ENCODE assay signal across 25 cellular contexts in genomic region chr3:131725414-131725813, GRCh38.
DNase-seq lines count a peak whose midpoint lies in the region; ATAC-seq, FAIRE-seq and TF ChIP-seq lines count a peak whose summit lies in the region.
"Had no signal": no experiment of that assay in that cellular context is flagged by ENCODE, and none has a peak within 500 bp of the region (broad histone marks: within the 10 kb centered on the region; RNA-seq: fewer than 3 reads in every experiment).

No MANE protein-coding gene starts in this region.

- H3K36me3 ChIP-seq in HepG2 (replicated peaks in 1 of 2; ENCODE audit: control insufficient read depth in 1 of 2, insufficient read depth in 2 of 2, low read length in 2 of 2) (no peaks in the 10 kb centered on the region), right lobe of liver (no peaks in the 10 kb centered on the region), K562 (ENCODE audit: control insufficient read depth, insufficient read depth, low read length) (no peaks in the 10 kb centered on the region)
- H3K36me3 ChIP-seq: BE2C, BLaER1 had no signal

- no peaks in the 10 kb centered on the region for H3K9me3 ChIP-seq in HepG2 (ENCODE audit: low read length)
- H3K9me3 ChIP-seq in right lobe of liver, result no peaks in the 10 kb centered on the region
- no peaks in the 10 kb centered on the region for H3K9me3 ChIP-seq in K562 (replicated peaks; ENCODE audit: control insufficient read depth, insufficient read depth, low read depth, low read length)
- H3K9me3 ChIP-seq: BE2C, BLaER1 had no signal

- H3K9me3 Mint-ChIP-seq in activated CD8-positive, alpha-beta T cell treated with anti-CD3 and anti-CD28 coated beads for 36 hours, result no peaks in the 10 kb centered on the region
- H3K9me3 Mint-ChIP-seq: CD14-positive monocyte; CD4-positive, alpha-beta memory T cell had no signal

- H3K4me2 ChIP-seq in HepG2 (ENCODE audit: low read depth, low read length) (no peak overlapping the region), K562 (ENCODE audit: insufficient read depth, low read length) (no peak overlapping the region)
- H3K4me2 ChIP-seq: BLaER1 had no signal

- H3K4me1 ChIP-seq in HepG2 (ENCODE audit: insufficient read depth, low read length) (no peaks in the 10 kb centered on the region), right lobe of liver (no peaks in the 10 kb centered on the region), K562 (replicated peaks in 1 of 2; ENCODE audit: control insufficient read depth in 2 of 2, insufficient read depth in 2 of 2, low read length in 2 of 2) (no peaks in the 10 kb centered on the region)
- H3K4me1 ChIP-seq: BLaER1 had no signal

- H3K4me3 ChIP-seq in HepG2 (replicated peaks in 1 of 3; ENCODE audit: insufficient read depth in 1 of 3, low read depth in 2 of 3, low read length in 3 of 3), result no peak overlapping the region
- no peak overlapping the region for H3K4me3 ChIP-seq in right lobe of liver
- no peak overlapping the region for H3K4me3 ChIP-seq in K562
- H3K4me3 ChIP-seq: BLaER1, GM12878 had no signal

- no peaks in the 10 kb centered on the region for H3K4me1 Mint-ChIP-seq in activated CD8-positive, alpha-beta T cell treated with anti-CD3 and anti-CD28 coated beads for 36 hours (ENCODE audit: low read depth)
- H3K4me1 Mint-ChIP-seq: CD14-positive monocyte; CD4-positive, alpha-beta memory T cell; CD4-positive, CD25-positive, alpha-beta regulatory T cell; CD8-positive, alpha-beta memory T cell had no signal

- H3K27ac Mint-ChIP-seq in activated CD8-positive, alpha-beta T cell treated with anti-CD3 and anti-CD28 coated beads for 36 hours, result no peak overlapping the region
- H3K27ac Mint-ChIP-seq: CD14-positive monocyte; CD4-positive, alpha-beta memory T cell; CD4-positive, CD25-positive, alpha-beta regulatory T cell; CD8-positive, alpha-beta memory T cell had no signal

- TF ChIP-seq RAD21 in HepG2 (CRISPR knock-in tag; IDR thresholded peaks at IDR 0.05) (no peak), K562 (CRISPR knock-in tag; conservative IDR thresholded peaks at IDR 0.05 in 1 of 2, IDR thresholded peaks at IDR 0.05 in 1 of 2) (no peak)

- in situ Hi-C loops in HepG2 (cut with HindIII; ENCODE audit: extremely low pct_ligation_motif_present, low pct_unique_long_range_greater_than_20kb) (no loop called here), K562 (cut with MboI) (no loop called here)

- H3K79me2 ChIP-seq in HepG2 (ENCODE audit: insufficient read depth, low read length) (no peaks in the 10 kb centered on the region), K562 (ENCODE audit: control insufficient read depth, insufficient read depth, low read length) (no peaks in the 10 kb centered on the region)

- TF ChIP-seq EP300 in HepG2 (IDR thresholded peaks at IDR 0.05; ENCODE audit: low read depth in 2 of 2, low read length in 2 of 2) (no peak), HepG2 (CRISPR knock-in tag; IDR thresholded peaks at IDR 0.05; ENCODE audit: borderline replicate concordance) (no peak), K562 (IDR thresholded peaks at IDR 0.05; ENCODE audit: low read length) (no peak)

- H3K9ac ChIP-seq in HepG2 (ENCODE audit: insufficient read depth, low read depth, low read length) (no peak overlapping the region), K562 (ENCODE audit: insufficient read depth in 1 of 2, low read depth in 2 of 2, low read length in 2 of 2) (no peak overlapping the region)
- H3K9ac ChIP-seq: BLaER1 had no signal

- CTCF ChIA-PET in HepG2 (lab: Yijun Ruan, JAX; ENCODE audit: low intra/inter-chr PET ratio, low total read pairs) (no interaction called here), K562 (lab: Yijun Ruan, JAX; ENCODE audit: low intra/inter-chr PET ratio) (no interaction called here)
- CTCF ChIA-PET in activated CD8-positive, alpha-beta T cell treated with anti-CD3 and anti-CD28 coated beads for 36 hours (lab: Charles Lee), result no interaction called here

- TF ChIP-seq POLR2A in HepG2 (IDR thresholded peaks at IDR 0.05; ENCODE audit: insufficient read depth in 1 of 2, low read depth in 2 of 2, low read length in 2 of 2) (no peak), right lobe of liver (IDR thresholded peaks at IDR 0.05) (no peak), K562 (conservative IDR thresholded peaks at IDR 0.05) (no peak)

- BruUV-seq in HepG2 (replicated peaks; lab: Mats Ljungman, UMichigan) (no TSS peak), K562 (replicated peaks; lab: Mats Ljungman, UMichigan) (no TSS peak)

- no peak overlapping the region for H3K27ac ChIP-seq in HepG2 (ENCODE audit: extremely low read length, insufficient read depth, low read length)
- H3K27ac ChIP-seq in right lobe of liver, result no peak overlapping the region
- no peak overlapping the region for H3K27ac ChIP-seq in K562 (ENCODE audit: extremely low read depth, low read depth, low read length)
- H3K27ac ChIP-seq: 22Rv1, BLaER1 had no signal

- POLR2A ChIA-PET in HepG2 (lab: Yijun Ruan, JAX), result no interaction called here
- POLR2A ChIA-PET in K562 (lab: Yijun Ruan, JAX), result no interaction called here
- POLR2A ChIA-PET in activated CD8-positive, alpha-beta T cell treated with anti-CD3 and anti-CD28 coated beads for 36 hours (lab: Charles Lee), result no interaction called here

- peaks cover 6% of the 10 kb centered on the region for H3K27me3 Mint-ChIP-seq in activated CD8-positive, alpha-beta T cell treated with anti-CD3 and anti-CD28 coated beads for 36 hours

- no peaks in the 10 kb centered on the region for H3K9me1 ChIP-seq in K562 (ENCODE audit: control insufficient read depth, insufficient read depth, low read length)

- TF ChIP-seq CTCF in HepG2 (CRISPR knock-in tag; IDR thresholded peaks at IDR 0.05) (no peak), right lobe of liver (IDR thresholded peaks at IDR 0.05) (no peak), K562 (IDR thresholded peaks at IDR 0.05 in 2 of 3, conservative IDR thresholded peaks at IDR 0.05 in 1 of 3; ENCODE audit: insufficient read depth in 2 of 3, low read depth in 1 of 3, low read length in 3 of 3) (no peak)
- no peak for TF ChIP-seq CTCF in activated CD8-positive, alpha-beta T cell treated with anti-CD3 and anti-CD28 coated beads for 36 hours (IDR thresholded peaks at IDR 0.05)

- no peaks in the 10 kb centered on the region for H3K36me3 Mint-ChIP-seq in activated CD8-positive, alpha-beta T cell treated with anti-CD3 and anti-CD28 coated beads for 36 hours (ENCODE audit: low read depth)
- H3K36me3 Mint-ChIP-seq: CD14-positive monocyte; CD4-positive, alpha-beta memory T cell; CD4-positive, CD25-positive, alpha-beta regulatory T cell; CD8-positive, alpha-beta memory T cell had no signal

- FAIRE-seq in HepG2 (lab: Jason Lieb, UNC) (no peak), K562 (lab: Jason Lieb, UNC) (no peak)
- FAIRE-seq: GM12878, GM12892, GM18507 had no signal

- H4K20me1 ChIP-seq in HepG2 (ENCODE audit: insufficient read depth, low read length), result no peaks in the 10 kb centered on the region
- H4K20me1 ChIP-seq in K562 (replicated peaks; ENCODE audit: control insufficient read depth, insufficient read depth, low read length), result no peaks in the 10 kb centered on the region
- H4K20me1 ChIP-seq: BLaER1 had no signal

- intact Hi-C loops in HepG2 (cut with micrococcal nuclease; ENCODE audit: unreplicated experiment) (no loop called here), right lobe of liver (cut with DNase I) (no loop called here), K562 (cut with micrococcal nuclease) (no loop called here)
- intact Hi-C loops in activated CD8-positive, alpha-beta T cell treated with anti-CD3 and anti-CD28 coated beads for 36 hours (cut with micrococcal nuclease), result no loop called here

- H3K4me3 Mint-ChIP-seq in activated CD8-positive, alpha-beta T cell treated with anti-CD3 and anti-CD28 coated beads for 36 hours, result no peak overlapping the region
- H3K4me3 Mint-ChIP-seq: CD14-positive monocyte; CD4-positive, alpha-beta memory T cell; CD4-positive, CD25-positive, alpha-beta regulatory T cell; CD8-positive, alpha-beta memory T cell had no signal

- ATAC-seq in HepG2 (no peak), right lobe of liver (no peak), K562 (no peak)
- no peak for ATAC-seq in activated CD8-positive, alpha-beta T cell treated with anti-CD3 and anti-CD28 coated beads for 36 hours
- ATAC-seq: GM12878 had no signal

- H2AFZ ChIP-seq in HepG2 (ENCODE audit: low read length) (no peak overlapping the region), K562 (ENCODE audit: low read depth, low read length) (no peak overlapping the region)

- no peaks in the 10 kb centered on the region for H3K27me3 ChIP-seq in HepG2 (ENCODE audit: control insufficient read depth in 1 of 2, insufficient read depth in 2 of 2, low read length in 2 of 2)
- no peaks in the 10 kb centered on the region for H3K27me3 ChIP-seq in right lobe of liver
- no peaks in the 10 kb centered on the region for H3K27me3 ChIP-seq in K562 (ENCODE audit: control insufficient read depth in 2 of 2, insufficient read depth in 2 of 2, low read length in 2 of 2)
- H3K27me3 ChIP-seq: BE2C, BLaER1 had no signal

- DNase-seq in HepG2 (ENCODE audit: low spot score) (no peak), right lobe of liver (no peak), K562 (ENCODE audit: extremely low read depth in 1 of 4, low spot score in 3 of 4) (no peak)
- DNase-seq in activated CD8-positive, alpha-beta T cell treated with anti-CD3 and anti-CD28 coated beads for 36 hours, result no peak
- no peak for DNase-seq in activated T-cell treated with anti-CD3 and anti-CD28 coated beads, Interleukin-2, amount 50 U/mL, for 1 hour
- DNase-seq: ACHN; BE2C; C1 segment of cervical spinal cord; CD4-positive, alpha-beta memory T cell; CD4-positive, CD25-positive, alpha-beta regulatory T cell; CD8-positive, alpha-beta memory T cell; COR-L47; DMS 273 treated with DMSO at 0.1 percent for 48 hours; DMS153; DMS53; DMS79; DND-41; EL; GDM1 had no signal

TF ChIP-seq in HepG2, 621 proteins besides CTCF, POLR2A, EP300 and RAD21:
- no peak for TF ChIP-seq ZNF354B (CRISPR knock-in tag; IDR thresholded peaks at IDR 0.05)
- TF ChIP-seq MLLT10 (CRISPR knock-in tag; IDR thresholded peaks at IDR 0.05), result no peak
- peak; percentile 66 to 80 for TF ChIP-seq MAFK (conservative IDR thresholded peaks at IDR 0.05 in 1 of 2, IDR thresholded peaks at IDR 0.05 in 1 of 2; ENCODE audit: low read length in 2 of 2)
- peak; percentile 73 for TF ChIP-seq MAFF (IDR thresholded peaks at IDR 0.05; ENCODE audit: low read depth, low read length)

TF ChIP-seq in K562, 482 proteins besides CTCF, POLR2A, EP300 and RAD21:
- TF ChIP-seq HDAC8 (tag; IDR thresholded peaks at IDR 0.05), result no peak
- TF ChIP-seq SRSF9 (IDR thresholded peaks at IDR 0.05; ENCODE audit: borderline replicate concordance, low read depth, low read length), result no peak
- peak; percentile 33; the same call in 1 of the 2 replicates for TF ChIP-seq ZNF316 (IDR thresholded peaks at IDR 0.05)

Comparison
In these comparisons a context has a peak if more than half of its experiments do, and no peak if none do; other contexts are left out.
1. Of the 241 proteins assayed by ChIP-seq in both HepG2 and K562: peak only in HepG2: MAFF and MAFK; only in K562: none; in both: none; in neither: 239.